Comparison of ENCODE assay signal across 19 cellular contexts in genomic region chr14:101097109-101097793, GRCh38.
"Had no signal": no experiment of that assay in that cellular context is flagged by ENCODE, and none has a peak within 500 bp of the region (broad histone marks: within the 10 kb centered on the region; RNA-seq: fewer than 3 reads in every experiment).

No MANE protein-coding gene starts in this region.

- FAIRE-seq: colon had no signal

- DNase-seq: activated CD8-positive, alpha-beta memory T cell treated with anti-CD3 and anti-CD28 coated beads, Interleukin-2, amount 10 ng/mL, durations not matched to agents 7 days and 5 days; activated effector memory CD4-positive, alpha-beta T cell treated with anti-CD3 and anti-CD28 coated beads, Interleukin-2, amount 50 U/mL, for 16 hours; activated T-cell treated with anti-CD3 and anti-CD28 coated beads, Interleukin-2, amount 50 U/mL, for 4 hours; adrenal gland; islet precursor cell; left ventricle myocardium inferior; naive thymus-derived CD8-positive, alpha-beta T cell; retina; stimulated activated CD4-positive, alpha-beta T cell treated with anti-CD3 and anti-CD28 coated beads, Interleukin-4, amount 100 ng/mL, for 24 hours; stimulated activated naive CD4-positive, alpha-beta T cell; transverse colon had no signal

- H3K4me1 ChIP-seq: adrenal gland, left ventricle myocardium inferior, parathyroid adenoma, transverse colon, vagina had no signal

- H3K4me3 Mint-ChIP-seq: activated CD8-positive, alpha-beta memory T cell treated with anti-CD3 and anti-CD28 coated beads, Interleukin-2, amount 10 ng/mL, durations not matched to agents 7 days and 5 days; activated naive CD4-positive, alpha-beta T cell treated with anti-CD3 and anti-CD28 coated beads, Interleukin-2, amount 50 U/mL, for 24 hours; activated T-cell treated with anti-CD3 and anti-CD28 coated beads, Interleukin-2, amount 50 U/mL, for 4 hours; naive thymus-derived CD8-positive, alpha-beta T cell; T-helper 2 cell treated with Interferon-gamma antibody and Interleukin-4, amounts not matched to agents 5 μg/mL and 100 μg/mL, for 36 hours had no signal

- H3K79me2 ChIP-seq: parathyroid adenoma had no signal

- ATAC-seq: activated CD4-positive, CD25-positive, alpha-beta regulatory T cell treated with anti-CD3 and anti-CD28 coated beads, Interleukin-2, amount 50 U/mL, for 24 hours; activated CD8-positive, alpha-beta memory T cell treated with anti-CD3 and anti-CD28 coated beads, Interleukin-2, amount 10 ng/mL, durations not matched to agents 7 days and 5 days; activated T-cell treated with anti-CD3 and anti-CD28 coated beads, Interleukin-2, amount 50 U/mL, for 4 hours; naive thymus-derived CD8-positive, alpha-beta T cell had no signal

- H2AFZ ChIP-seq: parathyroid adenoma had no signal

- H3K9me3 Mint-ChIP-seq: activated naive CD4-positive, alpha-beta T cell treated with anti-CD3 and anti-CD28 coated beads, Interleukin-2, amount 50 U/mL, for 24 hours had no signal

- H3K27ac Mint-ChIP-seq: activated CD8-positive, alpha-beta memory T cell treated with anti-CD3 and anti-CD28 coated beads, Interleukin-2, amount 10 ng/mL, durations not matched to agents 7 days and 5 days; activated naive CD4-positive, alpha-beta T cell treated with anti-CD3 and anti-CD28 coated beads, Interleukin-2, amount 50 U/mL, for 24 hours; naive thymus-derived CD8-positive, alpha-beta T cell; T-helper 2 cell treated with Interferon-gamma antibody and Interleukin-4, amounts not matched to agents 5 μg/mL and 100 μg/mL, for 36 hours had no signal

- H3K27me3 ChIP-seq: adrenal gland, vagina had no signal

- H3K27ac ChIP-seq: adrenal gland, epithelial cell of prostate, left ventricle myocardium inferior, neutrophil, parathyroid adenoma, transverse colon, vagina had no signal

- H3K9ac ChIP-seq: parathyroid adenoma had no signal

- H3K4me1 Mint-ChIP-seq: activated CD8-positive, alpha-beta memory T cell treated with anti-CD3 and anti-CD28 coated beads, Interleukin-2, amount 10 ng/mL, durations not matched to agents 7 days and 5 days; activated naive CD4-positive, alpha-beta T cell treated with anti-CD3 and anti-CD28 coated beads, Interleukin-2, amount 50 U/mL, for 24 hours; naive thymus-derived CD8-positive, alpha-beta T cell had no signal

- H3K36me3 ChIP-seq: adrenal gland, left ventricle myocardium inferior, neutrophil, transverse colon, vagina had no signal

- H3K36me3 Mint-ChIP-seq: activated CD8-positive, alpha-beta memory T cell treated with anti-CD3 and anti-CD28 coated beads, Interleukin-2, amount 10 ng/mL, durations not matched to agents 7 days and 5 days; activated naive CD4-positive, alpha-beta T cell treated with anti-CD3 and anti-CD28 coated beads, Interleukin-2, amount 50 U/mL, for 24 hours; naive thymus-derived CD8-positive, alpha-beta T cell had no signal

- H3K4me3 ChIP-seq: adrenal gland, left ventricle myocardium inferior, transverse colon, vagina had no signal

- H3K9me3 ChIP-seq: adrenal gland, neutrophil had no signal
